Comparison of ENCODE assay signal across 9 cellular contexts in the genomic region with DNA sequence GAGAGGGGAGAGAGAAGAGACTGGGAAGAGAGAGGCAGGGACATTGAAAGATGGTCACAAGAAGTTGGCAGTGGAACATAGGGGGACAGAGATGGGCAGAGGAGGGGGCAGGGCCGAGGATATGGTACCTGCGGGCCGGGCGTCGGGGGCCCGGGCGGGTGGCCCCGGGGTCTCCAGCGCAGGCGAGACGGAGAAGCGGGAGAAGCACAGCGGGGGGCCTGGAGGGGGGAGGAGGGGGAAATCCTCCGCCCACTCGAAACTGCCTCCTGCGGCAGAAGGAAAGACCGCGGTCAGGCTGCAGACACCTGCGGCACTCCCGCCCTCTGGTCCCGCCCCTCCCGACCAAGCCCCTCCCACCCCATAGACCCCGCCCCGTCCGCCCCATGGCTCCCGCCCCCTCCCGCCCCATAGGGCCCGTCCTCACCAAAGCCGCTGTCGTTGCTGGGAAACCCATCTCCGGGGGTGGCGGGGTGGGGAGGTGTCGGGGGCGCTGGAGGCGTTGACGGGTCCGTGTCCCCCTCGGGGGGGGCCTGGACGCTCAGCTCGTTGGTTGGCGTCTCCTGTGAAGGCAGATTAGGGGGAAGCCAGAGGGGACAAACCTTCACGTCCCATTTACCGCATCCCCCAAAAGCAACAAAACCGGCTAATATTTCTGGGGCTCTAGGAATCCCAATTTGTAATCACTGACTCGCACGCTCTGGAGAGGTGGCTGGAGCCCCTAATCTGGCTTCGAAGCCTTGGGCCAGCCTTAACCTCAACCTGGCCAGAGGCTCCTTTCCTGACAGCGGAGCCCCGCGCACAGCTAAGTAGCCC. TPM values are rescaled to one million over a fixed set of nuclear protein-coding genes. Genes with fewer than 3 reads are reported as not detected.
DNase-seq lines count a peak whose midpoint lies in the region; ATAC-seq, FAIRE-seq and TF ChIP-seq lines count a peak whose summit lies in the region.
"Had no signal": no experiment of that assay in that cellular context is flagged by ENCODE, and none has a peak within 500 bp of the region (broad histone marks: within the 10 kb centered on the region; RNA-seq: fewer than 3 reads in every experiment).

No MANE protein-coding gene starts in this region.

- H3K27ac Mint-ChIP-seq in astrocyte (ENCODE audit: unreplicated experiment): no peak overlapping the region
- H3K27ac Mint-ChIP-seq in natural killer cell: no peak overlapping the region

- H3K9me3 Mint-ChIP-seq in astrocyte (ENCODE audit: unreplicated experiment): peaks cover 5% of the 10 kb centered on the region
- no peaks in the 10 kb centered on the region for H3K9me3 Mint-ChIP-seq in natural killer cell

- TF ChIP-seq CTCF in astrocyte (IDR thresholded peaks at IDR 0.05; ENCODE audit: insufficient read depth, low read depth, low read length): no peak
- no peak for TF ChIP-seq CTCF in natural killer cell (IDR thresholded peaks at IDR 0.05)

- no peaks in the 10 kb centered on the region for H3K4me1 ChIP-seq in right cardiac atrium (ENCODE audit: control insufficient read depth, insufficient read depth, low read length)
- H3K4me1 ChIP-seq in astrocyte (ENCODE audit: insufficient read depth, low read length): peaks cover 16% of the 10 kb centered on the region
- H3K4me1 ChIP-seq: right lobe of liver had no signal

- H3K27me3 ChIP-seq in right cardiac atrium (ENCODE audit: control insufficient read depth, insufficient read depth) (no peaks in the 10 kb centered on the region), astrocyte (ENCODE audit: insufficient read depth, low read length) (peaks cover 6% of the 10 kb centered on the region)
- H3K27me3 ChIP-seq: right lobe of liver had no signal

- peak overlapping the region; percentile 62 for H3K4me3 Mint-ChIP-seq in astrocyte (ENCODE audit: unreplicated experiment)
- H3K4me3 Mint-ChIP-seq in natural killer cell: peak overlapping the region; percentile 47

- FAIRE-seq in astrocyte (lab: Jason Lieb, UNC): no peak

- H3K27ac ChIP-seq in right cardiac atrium (ENCODE audit: low read length): no peak overlapping the region
- H3K27ac ChIP-seq in astrocyte (ENCODE audit: low read depth, low read length): no peak overlapping the region
- H3K27ac ChIP-seq: right lobe of liver had no signal

- in situ Hi-C loops in SK-MEL-5 (cut with HindIII; ENCODE audit: low pct_unique_long_range_greater_than_20kb, low sequenced_read_pairs): no loop called here

- H3K9ac ChIP-seq in astrocyte (ENCODE audit: low read length): no peak overlapping the region

- peak overlapping the region; percentile 31 for H3K4me2 ChIP-seq in astrocyte (ENCODE audit: low read length)

- no peak overlapping the region for H3K4me3 ChIP-seq in right cardiac atrium (ENCODE audit: low read length)
- H3K4me3 ChIP-seq in astrocyte (ENCODE audit: insufficient read depth, low read depth, low read length): no peak overlapping the region
- H3K4me3 ChIP-seq: right lobe of liver had no signal

- H3K27me3 Mint-ChIP-seq in astrocyte (ENCODE audit: low read depth, unreplicated experiment): peaks cover 8% of the 10 kb centered on the region
- H3K27me3 Mint-ChIP-seq in natural killer cell (ENCODE audit: low read depth in 2 of 2): peaks cover 8 to 16% of the 10 kb centered on the region in 2 donors

- H3K9me3 ChIP-seq in right cardiac atrium (ENCODE audit: control insufficient read depth, low read length) (no peaks in the 10 kb centered on the region), astrocyte (ENCODE audit: insufficient read depth, low read depth, low read length) (no peaks in the 10 kb centered on the region)
- H3K9me3 ChIP-seq: right lobe of liver had no signal

- intact Hi-C loops in right cardiac atrium (cut with DNase I): loop anchor here in 2 of 4 donors (5.0 kb wide), 2 partner anchors 91 to 96 kb away; no protein-coding TSS in a partner anchor
- intact Hi-C loops in left cardiac atrium (cut with DNase I): no loop called here
- intact Hi-C loops in natural killer cell (cut with micrococcal nuclease): loop anchor here (5.0 kb wide), 1 partner anchor 146 kb away; a partner anchor contains a TSS

- H3K4me1 Mint-ChIP-seq in astrocyte (ENCODE audit: low read depth, unreplicated experiment): peaks cover 13% of the 10 kb centered on the region
- peaks cover 26 to 44% of the 10 kb centered on the region in 2 donors for H3K4me1 Mint-ChIP-seq in natural killer cell

- no peaks in the 10 kb centered on the region for H4K20me1 ChIP-seq in astrocyte (ENCODE audit: insufficient read depth, low read length)

- no peaks in the 10 kb centered on the region for H3K36me3 ChIP-seq in astrocyte (ENCODE audit: insufficient read depth, low read length)
- H3K36me3 ChIP-seq: right lobe of liver had no signal

- H3K79me2 ChIP-seq in astrocyte (ENCODE audit: insufficient read depth, low read length): no peaks in the 10 kb centered on the region

- 6% methylated on average over 49 of the region's 50 CpGs for WGBS in right cardiac atrium

- DNase-seq in right cardiac atrium (peak in 2 of 3 donors; percentile 74 to 80), left cardiac atrium (no peak), SK-MEL-5 (ENCODE audit: low read depth, low spot score) (peak; percentile 28), astrocyte (ENCODE audit: low read depth) (no peak), natural killer cell (peak; percentile 47), NOMO-1 treated with DMSO at 0.1 percent for 48 hours (lab: John Stamatoyannopoulos, UW; ENCODE audit: unreplicated experiment) (no peak), NCI-H1694 (lab: John Stamatoyannopoulos, UW) (no peak)

- H2AFZ ChIP-seq in astrocyte (ENCODE audit: low read depth, low read length): no peak overlapping the region

- H3K36me3 Mint-ChIP-seq in astrocyte (ENCODE audit: low read depth, unreplicated experiment) (peaks cover 2% of the 10 kb centered on the region), natural killer cell (no peaks in the 10 kb centered on the region)

- ATAC-seq in right cardiac atrium: no peak
- ATAC-seq in left cardiac atrium: no peak
- ATAC-seq in natural killer cell: peak in 2 of 3 donors; percentile 5 to 14
- no peak for ATAC-seq in GM21619 (IDR thresholded peaks at IDR 0.05; ENCODE audit: unreplicated experiment)
- ATAC-seq: right lobe of liver had no signal

RNA-seq across cellular contexts. Expression of a gene that starts 20.4 kb away (rescaled TPM):
- total RNA-seq in right cardiac atrium: 1 to 10 TPM; 3.1 to 7.2 (median 5.5) TPM
- polyA plus RNA-seq in right cardiac atrium: 2.9 TPM
- 1 to 10 TPM; 2.0 to 2.9 TPM for total RNA-seq in left cardiac atrium
- total RNA-seq in SK-MEL-5 (2014; rRNA removed; shearing (Covaris generic)): not detected in 2 replicates
- polyA plus RNA-seq in SK-MEL-5 (2015; cell fraction: cytosol; rRNA removed): 0.10 TPM in 1 of 2 replicates, not detected in the other
- not detected in 2 replicates for polyA plus RNA-seq in SK-MEL-5 (2015; cell fraction: nucleus; rRNA removed)
- total RNA-seq in astrocyte: 6.2 TPM in 2 replicates
- total RNA-seq in natural killer cell: 1 to 10 TPM in 2 of 3 donors, under 1 TPM in 1; 0.64 to 2.9 (median 1.9) TPM

RNA-seq across cellular contexts. Expression of a gene that starts 22.0 kb away (rescaled TPM):
- total RNA-seq in right cardiac atrium (10 to 100 TPM; 26.0 to 35.0 (median 29.2) TPM), left cardiac atrium (10 to 100 TPM; 29.0 to 32.5 TPM), astrocyte (62.4 and 67.1 TPM in 2 replicates), natural killer cell (10 to 100 TPM; 38.5 to 44.1 (median 39.2) TPM)
- 27.4 TPM for polyA plus RNA-seq in right cardiac atrium
- total RNA-seq in SK-MEL-5 (2014; rRNA removed; shearing (Covaris generic)): 39.5 and 41.0 TPM in 2 replicates
- 47.9 and 56.4 TPM in 2 replicates for polyA plus RNA-seq in SK-MEL-5 (2015; cell fraction: cytosol; rRNA removed)
- 46.7 and 66.7 TPM in 2 replicates for polyA plus RNA-seq in SK-MEL-5 (2015; cell fraction: nucleus; rRNA removed)

RNA-seq across cellular contexts. Expression of a gene that starts 35.8 kb away (rescaled TPM):
- total RNA-seq in right cardiac atrium: under 1 TPM; 0.20 to 0.75 (median 0.23) TPM
- 0.16 TPM for polyA plus RNA-seq in right cardiac atrium
- under 1 TPM; 0.27 to 0.60 TPM for total RNA-seq in left cardiac atrium
- 0.58 and 0.64 TPM in 2 replicates for total RNA-seq in SK-MEL-5 (2014; rRNA removed; shearing (Covaris generic))
- 1.2 and 1.3 TPM in 2 replicates for polyA plus RNA-seq in SK-MEL-5 (2015; cell fraction: cytosol; rRNA removed)
- 3.0 and 4.2 TPM in 2 replicates for polyA plus RNA-seq in SK-MEL-5 (2015; cell fraction: nucleus; rRNA removed)
- total RNA-seq in astrocyte: 1.4 TPM in 2 replicates
- total RNA-seq in natural killer cell: 1 to 10 TPM in 1 of 3 donors, under 1 TPM in 2; 0.77 to 1.2 (median 0.85) TPM

RNA-seq across cellular contexts. Expression of a gene that starts 45.4 kb away (rescaled TPM):
- total RNA-seq in right cardiac atrium (10 to 100 TPM; 16.0 to 20.4 (median 17.3) TPM), left cardiac atrium (10 to 100 TPM; 18.1 to 24.9 TPM), astrocyte (35.6 and 41.4 TPM in 2 replicates), natural killer cell (10 to 100 TPM; 14.2 to 29.0 (median 16.7) TPM)
- polyA plus RNA-seq in right cardiac atrium: 7.2 TPM
- total RNA-seq in SK-MEL-5 (2014; rRNA removed; shearing (Covaris generic)): 43.7 and 44.4 TPM in 2 replicates
- 58.5 and 60.0 TPM in 2 replicates for polyA plus RNA-seq in SK-MEL-5 (2015; cell fraction: cytosol; rRNA removed)
- polyA plus RNA-seq in SK-MEL-5 (2015; cell fraction: nucleus; rRNA removed): 10.4 and 14.9 TPM in 2 replicates

Comparison
In these comparisons a context has a peak if more than half of its experiments do, and no peak if none do; other contexts are left out.
1. DNase-seq: peak in right cardiac atrium (2 of 3), SK-MEL-5 (single experiment) and natural killer cell (single experiment); none in left cardiac atrium (single experiment), astrocyte (single experiment), NOMO-1 treated with DMSO at 0.1 percent for 48 hours (single experiment) and NCI-H1694 (single experiment).
2. ATAC-seq: peak in natural killer cell (2 of 3); none in right cardiac atrium (0 of 2), left cardiac atrium (0 of 2) and GM21619 (single experiment).